Comparison of ENCODE assay signal across 9 cellular contexts in the genomic region with DNA sequence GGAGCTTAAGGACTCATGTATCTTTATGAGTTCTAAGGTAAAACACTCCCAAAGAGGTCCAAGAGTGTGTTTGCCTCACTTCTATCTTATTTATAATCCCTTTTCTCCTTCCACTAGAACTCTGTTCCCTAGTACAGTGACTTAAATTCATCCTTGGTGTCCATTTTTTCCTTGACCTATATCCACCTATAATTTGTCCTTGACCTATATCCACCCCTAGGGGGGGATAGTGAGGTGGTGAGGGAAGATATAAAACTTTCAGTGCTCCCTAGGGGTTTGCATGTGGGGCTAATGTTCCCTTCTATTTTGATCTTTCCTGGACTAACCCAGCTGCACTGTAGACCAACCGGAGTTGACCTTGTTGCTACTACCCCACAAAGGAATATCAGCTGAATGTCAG.
DNase-seq lines count a peak whose midpoint lies in the region; ATAC-seq and TF ChIP-seq lines count a peak whose summit lies in the region.
"Had no signal": no experiment of that assay in that cellular context is flagged by ENCODE, and none has a peak within 500 bp of the region (broad histone marks: within the 10 kb centered on the region; RNA-seq: fewer than 3 reads in every experiment).

No MANE protein-coding gene starts in this region.

- no peak for ATAC-seq in PC-3

- no peaks in the 10 kb centered on the region for H4K20me1 ChIP-seq in PC-3 (ENCODE audit: low read length)

- no peaks in the 10 kb centered on the region for H3K4me1 ChIP-seq in BE2C
- H3K4me1 ChIP-seq in PC-3 (ENCODE audit: insufficient read depth, low read length), result peaks cover 12% of the 10 kb centered on the region
- no peaks in the 10 kb centered on the region for H3K4me1 ChIP-seq in iPS DF 6.9 (ENCODE audit: control insufficient read depth, insufficient read depth, low read length)
- no peaks in the 10 kb centered on the region for H3K4me1 ChIP-seq in testis

- no peak overlapping the region for H3K4me2 ChIP-seq in PC-3 (ENCODE audit: low read length)

- POLR2A ChIA-PET in PC-3 (lab: Charles Lee; ENCODE audit: unreplicated experiment), result no interaction called here

- WGBS in iPS DF 6.9 (ENCODE audit: insufficient coverage, insufficient read length), result no CpG with 5 or more reads among the region's 1 CpG
- 88 to 100% methylated on average over 1 of the region's 1 CpG for WGBS in testis, 2 donors

- no peak overlapping the region for H3K9ac ChIP-seq in PC-3 (ENCODE audit: low read length)

- no peaks in the 10 kb centered on the region for H3F3A ChIP-seq in PC-3 (ENCODE audit: low read length, unreplicated experiment)

- H3K4me3 ChIP-seq in BE2C (ENCODE audit: low read depth, low read length) (no peak overlapping the region), PC-3 (ENCODE audit: low read length) (no peak overlapping the region), iPS DF 6.9 (ENCODE audit: low read length) (no peak overlapping the region), testis (no peak overlapping the region)

- TF ChIP-seq CTCF in BE2C (IDR thresholded peaks at IDR 0.05; ENCODE audit: low read depth, low read length) (peak; percentile 61), GM20000 (IDR thresholded peaks at IDR 0.05; ENCODE audit: extremely low read depth, missing control alignments) (peak; percentile 37), PC-3 (conservative IDR thresholded peaks at IDR 0.05; ENCODE audit: low read depth, low read length) (peak; percentile 43), testis (IDR thresholded peaks at IDR 0.05) (peak in 1 of 3 experiments; percentile 29)

- no peak overlapping the region for H3K27ac ChIP-seq in PC-3 (ENCODE audit: low read length)
- H3K27ac ChIP-seq in iPS DF 6.9 (ENCODE audit: low read length), result no peak overlapping the region
- H3K27ac ChIP-seq in testis, result no peak overlapping the region

- TF ChIP-seq POLR2A in testis (IDR thresholded peaks at IDR 0.05), result no peak

- no peaks in the 10 kb centered on the region for H3K9me2 ChIP-seq in PC-3 (replicated peaks; ENCODE audit: low read length)

- H3K9me3 ChIP-seq in BE2C (no peaks in the 10 kb centered on the region; the same call in 1 of the 2 replicates), PC-3 (ENCODE audit: low read length) (no peaks in the 10 kb centered on the region), iPS DF 6.9 (ENCODE audit: control insufficient read depth, insufficient read depth, low read length) (no peaks in the 10 kb centered on the region), testis (no peaks in the 10 kb centered on the region)

- intact Hi-C loops in PC-3 (cut with micrococcal nuclease) (no loop called here), testis (cut with DNase I; ENCODE audit: low total_unique reads) (no loop called here)

- no TSS peak for BruUV-seq in PC-3 (replicated peaks; lab: Mats Ljungman, UMichigan)

- H3K79me2 ChIP-seq in PC-3 (ENCODE audit: low read length), result no peaks in the 10 kb centered on the region

- DNase-seq in BE2C (peak; percentile 15), GM20000 (ENCODE audit: low spot score) (peak; percentile 14), PC-3 (peak; percentile 16), iPS DF 6.9 (ENCODE audit: low read depth, low spot score) (peak; percentile 20), NCI-H187 (lab: John Stamatoyannopoulos, UW) (no peak), superior temporal gyrus (ENCODE audit: extremely low spot score) (no peak), NCI-H446 treated with DMSO at 0.1 percent for 48 hours (lab: John Stamatoyannopoulos, UW) (no peak), testis (no peak)
- DNase-seq: NCI-H146 had no signal

- H3K27me3 ChIP-seq in BE2C, result no peaks in the 10 kb centered on the region
- H3K27me3 ChIP-seq in PC-3 (ENCODE audit: low read length), result no peaks in the 10 kb centered on the region
- no peaks in the 10 kb centered on the region for H3K27me3 ChIP-seq in iPS DF 6.9 (ENCODE audit: control insufficient read depth, insufficient read depth, low read length)
- H3K27me3 ChIP-seq in testis, result no peaks in the 10 kb centered on the region

- H3K36me3 ChIP-seq in BE2C (no peaks in the 10 kb centered on the region), PC-3 (ENCODE audit: low read depth, low read length) (no peaks in the 10 kb centered on the region), iPS DF 6.9 (ENCODE audit: control insufficient read depth, insufficient read depth, low read length) (no peaks in the 10 kb centered on the region), testis (ENCODE audit: low read depth, missing control alignments) (no peaks in the 10 kb centered on the region)

- CTCF ChIA-PET in PC-3 (lab: Charles Lee), result no interaction called here

- no peak overlapping the region for H2AFZ ChIP-seq in PC-3 (ENCODE audit: low read length)

Comparison
In these comparisons a context has a peak if more than half of its experiments do, and no peak if none do; other contexts are left out.
1. DNase-seq: peak in BE2C (single experiment), GM20000 (single experiment), PC-3 (single experiment) and iPS DF 6.9 (single experiment); none in NCI-H187 (0 of 2), superior temporal gyrus (single experiment), NCI-H446 treated with DMSO at 0.1 percent for 48 hours (single experiment) and testis (single experiment).